ENCODE assay signal across 28 cellular contexts in the genomic region with DNA sequence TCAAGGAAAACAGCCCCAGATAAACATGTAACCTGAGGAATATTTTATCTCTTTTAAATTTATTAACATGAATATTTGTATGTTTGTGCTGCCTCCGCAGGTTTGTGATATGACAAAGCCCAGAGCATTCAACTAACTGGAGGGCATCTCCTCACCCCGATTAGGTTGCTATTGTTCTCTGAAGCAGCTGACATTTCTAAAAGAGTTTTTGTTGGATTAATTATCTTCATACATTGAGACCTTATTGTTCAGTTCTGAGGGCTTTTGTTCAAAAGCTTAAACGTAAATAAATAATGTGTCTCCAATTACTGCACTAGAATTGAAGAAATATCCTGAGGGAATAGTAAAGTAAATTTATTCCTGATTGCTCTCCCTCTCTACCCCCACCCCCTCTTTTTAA.
DNase-seq lines count a peak whose midpoint lies in the region; TF ChIP-seq lines count a peak whose summit lies in the region.
"Had no signal": no experiment of that assay in that cellular context is flagged by ENCODE, and none has a peak within 500 bp of the region (broad histone marks: within the 10 kb centered on the region; RNA-seq: fewer than 3 reads in every experiment).

No MANE protein-coding gene starts in this region.

- H3K27me3 Mint-ChIP-seq in endodermal cell (ENCODE audit: insufficient read depth), result no peaks in the 10 kb centered on the region
- H3K27me3 Mint-ChIP-seq: memory B cell had no signal

- H3K4me1 ChIP-seq in endodermal cell (ENCODE audit: control insufficient read depth, insufficient read depth, low read length), result peaks cover 9% of the 10 kb centered on the region
- H3K4me1 ChIP-seq: ascending aorta, Caco-2 had no signal

- no peak overlapping the region for H3K4me3 Mint-ChIP-seq in endodermal cell
- H3K4me3 Mint-ChIP-seq: memory B cell, nephron had no signal

- no peak for TF ChIP-seq CTCF in endodermal cell (conservative IDR thresholded peaks at IDR 0.05)

- H3K27me3 ChIP-seq in endodermal cell (ENCODE audit: control insufficient read depth, insufficient read depth, low read length, poor library complexity, severe bottlenecking), result no peaks in the 10 kb centered on the region
- H3K27me3 ChIP-seq: ascending aorta had no signal

- no peak overlapping the region for H3K27ac Mint-ChIP-seq in endodermal cell
- H3K27ac Mint-ChIP-seq: memory B cell, nephron had no signal

- H3K9me3 Mint-ChIP-seq in endodermal cell, result peaks cover 1% of the 10 kb centered on the region
- H3K9me3 Mint-ChIP-seq: memory B cell had no signal

- DNase-seq in DMS153 (lab: John Stamatoyannopoulos, UW), result peak; percentile 22
- no peak for DNase-seq in DMS153 treated with DMSO at 0.1 percent for 48 hours (lab: John Stamatoyannopoulos, UW; ENCODE audit: unreplicated experiment)
- peak; percentile 85 for DNase-seq in NCI-H146 (lab: John Stamatoyannopoulos, UW)
- peak; percentile 91 for DNase-seq in NCI-H748 (lab: John Stamatoyannopoulos, UW; ENCODE audit: unreplicated experiment)
- DNase-seq in retina, result peak; percentile 69
- no peak for DNase-seq in endodermal cell
- no peak for DNase-seq in effector CD4-positive, alpha-beta T cell
- no peak for DNase-seq in activated effector memory CD4-positive, alpha-beta T cell treated with anti-CD3 and anti-CD28 coated beads, Interleukin-2, amount 50 U/mL, for 16 hours
- DNase-seq: activated CD4-positive, alpha-beta T cell treated with anti-CD3 and anti-CD28 coated beads for 4 hours; activated CD8-positive, alpha-beta memory T cell treated with anti-CD3 and anti-CD28 coated beads for 24 hours; activated gamma-delta T cell treated with Interleukin-2 at 50 U/mL for 16 hours; C1 segment of cervical spinal cord; Caco-2; DMS79 treated with DMSO at 0.1 percent for 48 hours; GF-D8; MM.1S; NCI-H2029; NCI-H510A; PC-9; stimulated activated CD4-positive, alpha-beta T cell treated with anti-CD3 and anti-CD28 coated beads, Interleukin-15, amount 100 ng/mL, for 24 hours; stimulated activated CD4-positive, alpha-beta T cell treated with anti-CD3 and anti-CD28 coated beads, Interleukin-4, amount 100 ng/mL, for 4 hours; SW 1271; trophoblast cell had no signal

- WGBS in endodermal cell (ENCODE audit: insufficient coverage in 1 of 2, insufficient read length in 1 of 2), 2 experiments, result 57% methylated on average over 3 of the region's 3 CpGs; no CpG with 5 or more reads in 1 of the 2 experiments

- H3K4me1 Mint-ChIP-seq in endodermal cell, result peaks cover 30% of the 10 kb centered on the region
- H3K4me1 Mint-ChIP-seq: memory B cell, nephron had no signal

- H3K27ac ChIP-seq in endodermal cell (ENCODE audit: low read depth, low read length), result no peak overlapping the region
- H3K27ac ChIP-seq: 22Rv1, ascending aorta, KMS-11, PC-9 had no signal

- H3K36me3 Mint-ChIP-seq in endodermal cell (ENCODE audit: low read depth), result no peaks in the 10 kb centered on the region
- H3K36me3 Mint-ChIP-seq: memory B cell had no signal

- peaks cover 3% of the 10 kb centered on the region for H3K9me3 ChIP-seq in endodermal cell (ENCODE audit: control insufficient read depth, low read length)
- H3K9me3 ChIP-seq: ascending aorta, Caco-2 had no signal

- H3K36me3 ChIP-seq in endodermal cell (ENCODE audit: control insufficient read depth, insufficient read depth, low read length), result no peaks in the 10 kb centered on the region
- H3K36me3 ChIP-seq: ascending aorta had no signal

- H3K9ac ChIP-seq in endodermal cell (ENCODE audit: extremely low read depth, low read length, poor library complexity, severe bottlenecking), result no peak overlapping the region
- H3K9ac ChIP-seq: KMS-11 had no signal

- H3K4me3 ChIP-seq in endodermal cell (ENCODE audit: low read length), result no peak overlapping the region
- H3K4me3 ChIP-seq: ascending aorta, PC-9 had no signal

Comparison
In these comparisons a context has a peak if more than half of its experiments do, and no peak if none do; other contexts are left out.
1. DNase-seq: peak in DMS153 (single experiment), NCI-H146 (single experiment), NCI-H748 (single experiment) and retina (single experiment); none in DMS153 treated with DMSO at 0.1 percent for 48 hours (single experiment), endodermal cell (single experiment), effector CD4-positive, alpha-beta T cell (single experiment) and activated effector memory CD4-positive, alpha-beta T cell treated with anti-CD3 and anti-CD28 coated beads, Interleukin-2, amount 50 U/mL, for 16 hours (single experiment).